Comparison of ENCODE assay signal across 10 cellular contexts in the genomic region with DNA sequence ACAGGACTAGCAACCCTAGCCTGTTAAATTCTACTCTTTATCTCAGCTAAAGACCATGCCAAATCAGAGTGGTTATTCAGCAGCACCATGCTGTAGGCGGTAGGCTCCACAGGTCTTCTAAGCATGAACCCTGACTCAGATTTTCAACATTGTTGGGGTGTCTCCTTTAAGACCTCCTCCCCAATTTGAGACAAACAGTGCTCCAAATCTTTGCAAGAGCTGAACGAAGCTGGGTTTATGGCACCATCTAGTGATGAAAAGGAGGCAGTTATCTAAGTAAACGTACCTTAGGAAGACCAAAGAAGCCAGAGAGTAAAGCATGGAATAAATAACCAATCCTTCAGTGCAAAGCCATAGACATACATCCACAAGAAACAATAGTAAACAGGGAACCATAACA.
DNase-seq lines count a peak whose midpoint lies in the region; TF ChIP-seq lines count a peak whose summit lies in the region.
"Had no signal": no experiment of that assay in that cellular context is flagged by ENCODE, and none has a peak within 500 bp of the region (broad histone marks: within the 10 kb centered on the region; RNA-seq: fewer than 3 reads in every experiment).

No MANE protein-coding gene starts in this region.

- H3K4me3 ChIP-seq in NB4 (ENCODE audit: low read depth, low read length) (no peak overlapping the region), choroid plexus epithelial cell (ENCODE audit: low read depth, low read length) (no peak overlapping the region)

- TF ChIP-seq CTCF in NB4 (IDR thresholded peaks at IDR 0.05; ENCODE audit: low read depth, low read length) (peak; percentile 44), choroid plexus epithelial cell (conservative IDR thresholded peaks at IDR 0.05; ENCODE audit: low read depth, low read length) (peak; percentile 71)

- TF ChIP-seq POLR2A in NB4 (IDR thresholded peaks at IDR 0.05; ENCODE audit: extremely low read depth, insufficient read length), result no peak

- DNase-seq in NCI-H2196 (lab: John Stamatoyannopoulos, UW; ENCODE audit: unreplicated experiment), result peak; percentile 2
- DNase-seq in NCI-H2196 treated with DMSO at 0.1 percent for 48 hours (lab: John Stamatoyannopoulos, UW; ENCODE audit: unreplicated experiment), result no peak
- peak; percentile 50 for DNase-seq in NB4 (ENCODE audit: low read depth)
- peak; percentile 80 for DNase-seq in choroid plexus epithelial cell (ENCODE audit: low read depth)
- DNase-seq in renal cortical epithelial cell (ENCODE audit: low read depth), result peak; percentile 22
- no peak for DNase-seq in anterior cingulate cortex (lab: John Stamatoyannopoulos, UW)
- DNase-seq in NCI-H1417 treated with DMSO at 0.1 percent for 48 hours (lab: John Stamatoyannopoulos, UW), result no peak
- no peak for DNase-seq in occipital lobe (lab: John Stamatoyannopoulos, UW)
- DNase-seq: activated B cell treated with CpG ODN at 0.5 μM for 24 hours; CD4-positive, CD25-positive, alpha-beta regulatory T cell had no signal

Comparison
In these comparisons a context has a peak if more than half of its experiments do, and no peak if none do; other contexts are left out.
1. DNase-seq: peak in NCI-H2196 (single experiment), NB4 (single experiment), choroid plexus epithelial cell (single experiment) and renal cortical epithelial cell (single experiment); none in NCI-H2196 treated with DMSO at 0.1 percent for 48 hours (single experiment), anterior cingulate cortex (0 of 58), NCI-H1417 treated with DMSO at 0.1 percent for 48 hours (single experiment) and occipital lobe (single experiment).